ENCODE assay signal across 8 cellular contexts in the genomic region with DNA sequence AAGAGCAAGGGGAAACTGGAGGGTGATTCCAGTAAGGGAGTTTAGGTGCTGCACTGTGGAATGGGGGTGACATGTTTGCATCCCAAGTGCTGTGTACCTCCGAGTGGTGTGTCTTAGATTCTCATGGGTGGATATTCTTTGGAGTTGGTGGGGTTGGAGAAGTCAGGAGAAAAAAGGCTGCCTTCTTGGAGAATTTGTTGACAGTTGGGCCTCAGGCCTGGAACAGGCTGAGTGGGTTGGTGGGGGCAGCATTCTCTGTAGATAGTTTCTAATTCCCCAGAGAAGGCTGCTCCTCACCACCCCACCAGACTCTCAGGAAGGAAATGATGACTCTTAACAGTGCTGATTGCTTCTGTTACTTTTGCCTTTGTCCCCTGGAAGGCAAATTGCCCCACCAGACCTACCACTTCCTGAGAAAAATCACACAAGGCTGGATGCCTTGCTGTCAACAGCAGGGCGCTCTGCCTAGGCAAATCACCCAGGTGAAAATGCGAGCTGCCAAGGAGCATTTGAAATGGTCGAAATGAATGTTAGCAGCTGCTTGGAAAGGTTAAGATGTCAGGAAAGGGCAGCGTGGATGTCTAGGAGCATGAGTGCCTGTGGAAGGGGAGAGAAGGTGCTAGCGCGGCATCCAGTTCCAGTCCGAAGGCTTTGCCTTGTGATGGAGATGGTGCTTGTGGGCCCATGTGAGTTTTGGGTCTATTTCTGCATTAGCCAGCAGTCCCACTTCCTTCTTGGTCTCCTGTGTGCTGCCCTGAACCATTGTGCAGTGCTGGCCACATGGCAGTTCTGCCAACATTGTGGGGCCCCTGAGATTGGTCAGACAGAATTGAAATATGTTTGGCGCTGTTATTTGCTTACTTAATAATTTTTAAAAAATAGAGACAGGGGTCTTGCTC.
A peak's percentile ranks its signal among the peaks of the same experiment; 100 is the strongest.
DNase-seq lines count a peak whose midpoint lies in the region; ATAC-seq and TF ChIP-seq lines count a peak whose summit lies in the region.

No MANE protein-coding gene starts in this region.

- peak; percentile 80 for ATAC-seq in GM19023 (IDR thresholded peaks at IDR 0.05; ENCODE audit: unreplicated experiment)
- peak; percentile 71 for ATAC-seq in HG02885 (IDR thresholded peaks at IDR 0.05; ENCODE audit: poor library complexity, unreplicated experiment)
- peak; percentile 44; the same call in 1 of the 3 replicates for ATAC-seq in RWPE2 (ENCODE audit: low read depth)

- H3K9me3 ChIP-seq in RWPE2 (ENCODE audit: severe bottlenecking): no peaks in the 10 kb centered on the region

- DNase-seq in RWPE2 (ENCODE audit: low spot score) (no peak), cardiac fibroblast (ENCODE audit: low read depth in 2 of 2) (peak; percentile 7 to 13), NCI-H69 (lab: John Stamatoyannopoulos, UW) (no peak), NCI-H2029 treated with DMSO at 0.1 percent for 48 hours (lab: John Stamatoyannopoulos, UW) (no peak), NCI-H2171 (lab: John Stamatoyannopoulos, UW) (no peak)
- DNase-seq in stimulated activated CD4-positive, alpha-beta T cell treated with anti-CD3 and anti-CD28 coated beads, Interleukin-2, amount 100 ng/mL, for 4 hours (ENCODE audit: low read depth): peak; percentile 48

- H3K27ac ChIP-seq in RWPE2 (ENCODE audit: poor library complexity, severe bottlenecking): no peak overlapping the region

- no peak for TF ChIP-seq CTCF in RWPE2 (IDR thresholded peaks at IDR 0.05; ENCODE audit: poor library complexity, severe bottlenecking)
- no peak for TF ChIP-seq CTCF in cardiac fibroblast (IDR thresholded peaks at IDR 0.05; ENCODE audit: low read depth, low read length)

- no peaks in the 10 kb centered on the region for H3K27me3 ChIP-seq in RWPE2 (ENCODE audit: insufficient read depth, poor library complexity, severe bottlenecking)

- H3K4me3 ChIP-seq in RWPE2 (ENCODE audit: severe bottlenecking): no peak overlapping the region
- H3K4me3 ChIP-seq in cardiac fibroblast (replicated peaks in 1 of 2; ENCODE audit: low read depth in 2 of 2, low read length in 2 of 2): no peak overlapping the region

- H3K36me3 ChIP-seq in RWPE2 (ENCODE audit: low read depth): no peaks in the 10 kb centered on the region

- H3K4me1 ChIP-seq in RWPE2 (ENCODE audit: insufficient read depth, poor library complexity, severe bottlenecking): peaks cover 14% of the 10 kb centered on the region

Comparison
In these comparisons a context has a peak if more than half of its experiments do, and no peak if none do; other contexts are left out.
1. DNase-seq: peak in cardiac fibroblast (2 of 2) and stimulated activated CD4-positive, alpha-beta T cell treated with anti-CD3 and anti-CD28 coated beads, Interleukin-2, amount 100 ng/mL, for 4 hours (single experiment); none in RWPE2 (single experiment), NCI-H69 (single experiment), NCI-H2029 treated with DMSO at 0.1 percent for 48 hours (single experiment) and NCI-H2171 (single experiment).
2. Peak in every context shown above with its lines, with median percentiles within 50 percentile points of each other: ATAC-seq.